In the genomic region with DNA sequence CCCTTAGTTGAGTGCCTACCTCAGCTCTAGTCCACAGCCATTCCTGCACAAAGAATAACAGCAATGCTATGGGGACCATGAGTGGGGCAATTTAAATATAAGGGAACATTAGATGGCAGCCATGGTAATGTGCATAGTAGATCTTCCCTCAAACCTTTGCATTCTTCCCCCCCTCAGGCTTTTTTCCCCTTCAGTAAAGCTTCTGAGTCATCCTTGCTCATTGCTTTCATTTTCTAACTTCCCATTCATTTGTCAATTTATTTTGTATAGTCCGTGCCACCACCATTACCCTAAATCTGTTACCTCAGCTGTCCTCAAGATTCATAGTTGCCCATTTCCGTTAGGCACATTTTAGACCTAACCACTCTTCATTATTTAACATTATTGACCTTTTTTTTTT, we compare ENCODE assay signal across 16 cellular contexts. TPM values are rescaled to one million over a fixed set of nuclear protein-coding genes. Genes with fewer than 3 reads are reported as not detected.
DNase-seq lines count a peak whose midpoint lies in the region; ATAC-seq, FAIRE-seq and TF ChIP-seq lines count a peak whose summit lies in the region.
"Had no signal": no experiment of that assay in that cellular context is flagged by ENCODE, and none has a peak within 500 bp of the region (broad histone marks: within the 10 kb centered on the region; RNA-seq: fewer than 3 reads in every experiment).

No MANE protein-coding gene starts in this region.

- dilution Hi-C loops in endothelial cell of umbilical vein (cut with MboI; ENCODE audit: extremely low pct_ligation_motif_present, low sequenced_read_pairs), result no loop called here

- TF ChIP-seq CTCF in MCF 10A (IDR thresholded peaks at IDR 0.05; ENCODE audit: unreplicated experiment) (no peak), breast epithelium (IDR thresholded peaks at IDR 0.05) (no peak), Panc1 (IDR thresholded peaks at IDR 0.05) (no peak), endothelial cell of umbilical vein (IDR thresholded peaks at IDR 0.05; ENCODE audit: extremely low read depth in 1 of 2, insufficient read depth in 1 of 2, low read depth in 1 of 2, low read length in 2 of 2) (no peak)

- no peaks in the 10 kb centered on the region for H3K9me1 ChIP-seq in endothelial cell of umbilical vein (replicated peaks; ENCODE audit: control insufficient read depth, extremely low read depth, insufficient read depth, low read length)

- peaks cover 13% of the 10 kb centered on the region for H3K4me1 Mint-ChIP-seq in MCF 10A (ENCODE audit: insufficient read depth, unreplicated experiment)

- no peak overlapping the region for H3K27ac Mint-ChIP-seq in MCF 10A (ENCODE audit: low read depth, unreplicated experiment)
- H3K27ac Mint-ChIP-seq: activated naive CD4-positive, alpha-beta T cell treated with anti-CD3 and anti-CD28 coated beads, Interleukin-2, amount 50 U/mL, for 24 hours; T-helper 1 cell treated with Interleukin-12 subunit alpha and Interleukin-12 subunit beta and Interleukin-4 antibody, amounts not matched to agents 30 μg/mL and 1 μg/mL, for 36 hours had no signal

- no peaks in the 10 kb centered on the region for H3K79me2 ChIP-seq in endothelial cell of umbilical vein (ENCODE audit: control insufficient read depth, insufficient read depth, low read length)

- no peaks in the 10 kb centered on the region for H3K36me3 Mint-ChIP-seq in MCF 10A (ENCODE audit: insufficient read depth, unreplicated experiment)
- H3K36me3 Mint-ChIP-seq: activated naive CD4-positive, alpha-beta T cell treated with anti-CD3 and anti-CD28 coated beads, Interleukin-2, amount 50 U/mL, for 24 hours had no signal

- POLR2A ChIA-PET in MCF 10A (lab: Yijun Ruan, JAX) (interaction anchor here (4.8 kb wide), 1 partner anchor 10 kb away, joined by 38 read pairs; a partner anchor contains a TSS), Panc1 (lab: Charles Lee) (interaction anchor here (0.6 kb wide), 1 partner anchor 31 kb away, joined by 5 read pairs; no protein-coding TSS in a partner anchor), endothelial cell of umbilical vein (lab: Charles Lee) (interaction anchor here (0.7 kb wide), 1 partner anchor 854 kb away, joined by 3 read pairs; no protein-coding TSS in a partner anchor)

- CTCF ChIA-PET in MCF 10A (lab: Yijun Ruan, JAX), result interaction anchor here (0.6 to 1.3 kb wide), 4 partner anchors 11 to 464 kb away, joined by 3 to 5 read pairs (median 4); no protein-coding TSS in a partner anchor
- CTCF ChIA-PET in Panc1 (lab: Charles Lee), result no interaction called here
- CTCF ChIA-PET in endothelial cell of umbilical vein (lab: Charles Lee), result interaction anchor here (1.0 to 1.7 kb wide), 4 partner anchors 8 to 34 kb away, joined by 3 to 7 read pairs (median 4); no protein-coding TSS in a partner anchor

- peak; percentile 60 for DNase-seq in MCF 10A (ENCODE audit: unreplicated experiment)
- no peak for DNase-seq in breast epithelium (ENCODE audit: low spot score in 2 of 2)
- DNase-seq in Panc1 (ENCODE audit: low read depth, low spot score), result no peak
- DNase-seq in endothelial cell of umbilical vein (ENCODE audit: low read depth, low spot score), result no peak
- DNase-seq in left cardiac atrium, result no peak
- DNase-seq in D341Med (ENCODE audit: low spot score), result no peak
- DNase-seq: C1 segment of cervical spinal cord; KBM-7; NCI-H2107; stimulated activated CD4-positive, alpha-beta T cell treated with anti-CD3 and anti-CD28 coated beads, Interleukin-4, amount 100 ng/mL, for 4 hours; stomach had no signal

- H3K4me3 ChIP-seq in breast epithelium (no peak overlapping the region), Panc1 (ENCODE audit: low read depth in 2 of 2, low read length in 2 of 2) (no peak overlapping the region), endothelial cell of umbilical vein (replicated peaks in 1 of 3; ENCODE audit: insufficient read depth in 1 of 3, low read depth in 1 of 3, low read length in 3 of 3) (no peak overlapping the region)
- H3K4me3 ChIP-seq: coronary artery, stomach had no signal

- no peak overlapping the region for H3K9ac ChIP-seq in endothelial cell of umbilical vein (replicated peaks; ENCODE audit: extremely low read depth, insufficient read depth, low read length)

- in situ Hi-C loops in Panc1 (cut with HindIII; ENCODE audit: low pct_unique_long_range_greater_than_20kb, low sequenced_read_pairs), result no loop called here

- H3K4me1 ChIP-seq in breast epithelium, result no peaks in the 10 kb centered on the region
- H3K4me1 ChIP-seq in Panc1 (ENCODE audit: control insufficient read depth, insufficient read depth, low read length), result no peaks in the 10 kb centered on the region
- H3K4me1 ChIP-seq in endothelial cell of umbilical vein (ENCODE audit: control insufficient read depth, extremely low read depth, insufficient read depth, low read length), result no peaks in the 10 kb centered on the region

- intact Hi-C loops in MCF 10A (cut with micrococcal nuclease), result no loop called here
- intact Hi-C loops in breast epithelium (cut with DNase I; ENCODE audit: low total_unique reads), result no loop called here
- intact Hi-C loops in Panc1 (cut with micrococcal nuclease; ENCODE audit: unreplicated experiment), result no loop called here
- intact Hi-C loops in endothelial cell of umbilical vein (cut with micrococcal nuclease), result no loop called here
- intact Hi-C loops in left cardiac atrium (cut with DNase I), result no loop called here

- H3K27me3 Mint-ChIP-seq in MCF 10A (ENCODE audit: insufficient read depth, unreplicated experiment), result no peaks in the 10 kb centered on the region
- H3K27me3 Mint-ChIP-seq: activated naive CD4-positive, alpha-beta T cell treated with anti-CD3 and anti-CD28 coated beads, Interleukin-2, amount 50 U/mL, for 24 hours had no signal

- H4K20me1 ChIP-seq in endothelial cell of umbilical vein (replicated peaks; ENCODE audit: control insufficient read depth, extremely low read depth, insufficient read depth, low read length), result no peaks in the 10 kb centered on the region

- H2AFZ ChIP-seq in endothelial cell of umbilical vein (ENCODE audit: low read depth, low read length), result no peak overlapping the region

- H3K27ac ChIP-seq in breast epithelium (no peak overlapping the region), Panc1 (ENCODE audit: low read length) (no peak overlapping the region), endothelial cell of umbilical vein (ENCODE audit: insufficient read depth, low read depth, low read length) (no peak overlapping the region)
- H3K27ac ChIP-seq: coronary artery, stomach had no signal

- ATAC-seq in Panc1 (peak; percentile 56; the same call in 1 of the 2 replicates), left cardiac atrium (no peak), GM19463 (IDR thresholded peaks at IDR 0.05; ENCODE audit: unreplicated experiment) (no peak), HG03159 (IDR thresholded peaks at IDR 0.05; ENCODE audit: unreplicated experiment) (no peak)

- no peaks in the 10 kb centered on the region for H3K9me3 Mint-ChIP-seq in MCF 10A (ENCODE audit: unreplicated experiment)
- H3K9me3 Mint-ChIP-seq: activated naive CD4-positive, alpha-beta T cell treated with anti-CD3 and anti-CD28 coated beads, Interleukin-2, amount 50 U/mL, for 24 hours; T-helper 1 cell treated with Interleukin-12 subunit alpha and Interleukin-12 subunit beta and Interleukin-4 antibody, amounts not matched to agents 30 μg/mL and 1 μg/mL, for 36 hours had no signal

- peak overlapping the region; percentile 8 for H3K4me3 Mint-ChIP-seq in MCF 10A (ENCODE audit: unreplicated experiment)
- H3K4me3 Mint-ChIP-seq: activated naive CD4-positive, alpha-beta T cell treated with anti-CD3 and anti-CD28 coated beads, Interleukin-2, amount 50 U/mL, for 24 hours; T-helper 1 cell treated with Interleukin-12 subunit alpha and Interleukin-12 subunit beta and Interleukin-4 antibody, amounts not matched to agents 30 μg/mL and 1 μg/mL, for 36 hours had no signal

- no peaks in the 10 kb centered on the region for H3K27me3 ChIP-seq in breast epithelium
- H3K27me3 ChIP-seq in Panc1 (ENCODE audit: control insufficient read depth, insufficient read depth, low read length), result no peaks in the 10 kb centered on the region
- H3K27me3 ChIP-seq in endothelial cell of umbilical vein (ENCODE audit: control insufficient read depth in 2 of 2, insufficient read depth in 2 of 2, low read length in 2 of 2), result no peaks in the 10 kb centered on the region
- H3K27me3 ChIP-seq: stomach had no signal

- H3K36me3 ChIP-seq in breast epithelium, result no peaks in the 10 kb centered on the region
- H3K36me3 ChIP-seq in Panc1 (ENCODE audit: control insufficient read depth, insufficient read depth, low read length), result no peaks in the 10 kb centered on the region
- no peaks in the 10 kb centered on the region for H3K36me3 ChIP-seq in endothelial cell of umbilical vein (ENCODE audit: control insufficient read depth in 2 of 2, extremely low read depth in 1 of 2, insufficient read depth in 2 of 2, low read length in 2 of 2)
- H3K36me3 ChIP-seq: stomach had no signal

- TF ChIP-seq POLR2A in breast epithelium (IDR thresholded peaks at IDR 0.05) (no peak), endothelial cell of umbilical vein (IDR thresholded peaks at IDR 0.05; ENCODE audit: low read depth, low read length) (no peak)

- BruUV-seq in MCF 10A (replicated peaks; lab: Mats Ljungman, UMichigan) (no TSS peak), Panc1 (replicated peaks; lab: Mats Ljungman, UMichigan) (no TSS peak), endothelial cell of umbilical vein (replicated peaks; lab: Mats Ljungman, UMichigan) (no TSS peak)

- FAIRE-seq in endothelial cell of umbilical vein (lab: Jason Lieb, UNC), result no peak

- no peaks in the 10 kb centered on the region for H3K9me3 ChIP-seq in breast epithelium
- H3K9me3 ChIP-seq in Panc1 (ENCODE audit: control insufficient read depth, insufficient read depth, low read depth, low read length), result no peaks in the 10 kb centered on the region
- H3K9me3 ChIP-seq in endothelial cell of umbilical vein (replicated peaks; ENCODE audit: control insufficient read depth, insufficient read depth, low read length), result no peaks in the 10 kb centered on the region
- H3K9me3 ChIP-seq: stomach had no signal

- no peak overlapping the region for H3K4me2 ChIP-seq in endothelial cell of umbilical vein (ENCODE audit: insufficient read depth, low read length)

TF ChIP-seq in endothelial cell of umbilical vein, 7 proteins besides CTCF, POLR2A, EP300 and RAD21 (continues in another document):
- TF ChIP-seq FOS (IDR thresholded peaks at IDR 0.05; ENCODE audit: borderline replicate concordance, insufficient read depth, low read length), result peak; percentile 12

RNA-seq across cellular contexts. Expression of a gene that starts 10.7 kb away (rescaled TPM):
- total RNA-seq in MCF 10A (2022), result 5.9 and 8.2 TPM in 2 replicates
- 10 to 100 TPM; 14.2 to 30.7 (median 19.0) TPM for total RNA-seq in breast epithelium
- total RNA-seq in Panc1 (2021; ENCODE audit: unreplicated experiment), result 11.5 TPM
- 3.3 TPM for polyA plus RNA-seq in Panc1 (2012; ENCODE audit: insufficient read length)
- 7.7 and 10.7 TPM in 2 replicates for total RNA-seq in endothelial cell of umbilical vein
- polyA plus RNA-seq in endothelial cell of umbilical vein, result 3.5 and 4.2 TPM in 2 replicates
- 2.1 and 2.7 TPM in 2 replicates for polyA plus RNA-seq in endothelial cell of umbilical vein (2011; cell fraction: cytosol; rRNA removed)
- polyA plus RNA-seq in endothelial cell of umbilical vein (2011; cell fraction: nucleus; rRNA removed), result 37.5 and 42.5 TPM in 2 replicates
- 6.2 and 6.6 TPM in 2 replicates for polyA plus RNA-seq in endothelial cell of umbilical vein (2012)
- 13.3 TPM in 2 replicates for polyA minus RNA-seq in endothelial cell of umbilical vein
- 4.4 TPM for polyA minus RNA-seq in endothelial cell of umbilical vein (2011; cell fraction: cytosol; rRNA and poly(A)+ RNA removed)
- 24.1 and 36.8 TPM in 2 replicates for polyA minus RNA-seq in endothelial cell of umbilical vein (2011; cell fraction: nucleus; rRNA and poly(A)+ RNA removed)
- total RNA-seq in left cardiac atrium, result 1 to 10 TPM; 6.5 to 9.6 TPM
